Comparison of ENCODE assay signal across 1 cellular context in the genomic region with DNA sequence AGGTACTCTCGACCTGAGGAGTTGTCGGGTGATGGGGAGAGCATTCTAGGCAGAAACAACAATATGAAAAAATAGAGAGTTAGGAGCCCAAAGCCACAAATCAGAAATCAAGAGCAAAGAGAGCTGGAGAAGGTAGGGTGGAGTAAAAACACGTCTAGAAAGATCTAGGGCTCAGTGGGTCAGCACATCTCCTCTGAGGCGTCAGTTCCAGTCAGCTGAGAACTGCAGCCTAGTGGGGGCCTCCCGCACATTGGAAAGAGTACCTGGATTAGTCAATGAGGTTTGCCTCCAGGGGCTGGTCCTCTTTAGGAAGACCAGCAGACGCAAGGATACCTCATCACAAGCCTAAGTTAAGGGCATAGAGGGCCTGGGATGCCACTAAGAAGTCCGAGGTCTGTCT.
TF ChIP-seq lines count a peak whose summit lies in the region.

No MANE protein-coding gene starts in this region.

TF ChIP-seq in IMR-90, 13 proteins besides CTCF, POLR2A, EP300 and RAD21 (continued from another document):
- TF ChIP-seq, protein P1, sequence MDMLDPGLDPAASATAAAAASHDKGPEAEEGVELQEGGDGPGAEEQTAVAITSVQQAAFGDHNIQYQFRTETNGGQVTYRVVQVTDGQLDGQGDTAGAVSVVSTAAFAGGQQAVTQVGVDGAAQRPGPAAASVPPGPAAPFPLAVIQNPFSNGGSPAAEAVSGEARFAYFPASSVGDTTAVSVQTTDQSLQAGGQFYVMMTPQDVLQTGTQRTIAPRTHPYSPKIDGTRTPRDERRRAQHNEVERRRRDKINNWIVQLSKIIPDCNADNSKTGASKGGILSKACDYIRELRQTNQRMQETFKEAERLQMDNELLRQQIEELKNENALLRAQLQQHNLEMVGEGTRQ (IDR thresholded peaks at IDR 0.05; ENCODE audit: low read depth, low read length) = no peak
- TF ChIP-seq BHLHE40 (IDR thresholded peaks at IDR 0.05; ENCODE audit: low read depth, low read length) = no peak
- no peak for TF ChIP-seq MAFK (IDR thresholded peaks at IDR 0.05; ENCODE audit: low read depth, low read length)
